18 cellular contexts compared by ENCODE assay signal in the genomic region with DNA sequence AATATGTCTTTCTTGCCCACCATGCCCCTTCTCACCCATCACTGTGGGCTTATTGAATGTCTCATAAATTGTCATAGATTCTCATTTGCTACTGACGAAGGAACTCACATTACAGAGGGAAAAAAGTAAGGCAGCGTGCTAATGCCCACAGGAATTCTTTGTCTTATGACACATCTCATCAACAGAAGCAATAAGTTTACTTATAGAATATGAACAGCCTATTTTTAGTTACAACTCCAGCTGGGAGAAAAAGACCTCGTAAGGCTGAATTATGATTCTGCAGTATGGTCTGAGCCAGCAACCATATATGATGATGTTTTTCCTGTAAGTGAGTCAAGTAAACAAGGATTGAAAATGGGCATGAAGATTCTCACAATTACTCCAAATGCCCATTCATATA.
"Had no signal": no experiment of that assay in that cellular context is flagged by ENCODE, and none has a peak within 500 bp of the region (broad histone marks: within the 10 kb centered on the region; RNA-seq: fewer than 3 reads in every experiment).

No MANE protein-coding gene starts in this region.

- H3K27ac ChIP-seq: epithelial cell of prostate, esophagus muscularis mucosa, foreskin keratinocyte, left ventricle myocardium inferior, lower lobe of right lung, psoas muscle had no signal

- H3K9me3 ChIP-seq: esophagus muscularis mucosa, left ventricle myocardium inferior, lower lobe of right lung, psoas muscle had no signal

- H3K4me3 ChIP-seq: esophagus muscularis mucosa, left ventricle myocardium inferior, lower lobe of right lung, psoas muscle had no signal

- ATAC-seq: effector memory CD8-positive, alpha-beta T cell; foreskin keratinocyte; left cardiac atrium; psoas muscle; sciatic nerve had no signal

- FAIRE-seq: colon, kidney, small intestine, urothelium cell line had no signal

- H3K36me3 ChIP-seq: esophagus muscularis mucosa, left ventricle myocardium inferior, lower lobe of right lung had no signal

- H3K4me1 ChIP-seq: foreskin keratinocyte, lower lobe of right lung, psoas muscle had no signal

- H3K27me3 ChIP-seq: esophagus muscularis mucosa, foreskin keratinocyte had no signal

- DNase-seq: effector memory CD8-positive, alpha-beta T cell; foreskin keratinocyte; immature natural killer cell; kidney; left cardiac atrium; left ventricle myocardium inferior; lower lobe of right lung; midbrain; psoas muscle; retina; small intestine; stimulated activated CD4-positive, alpha-beta T cell treated with anti-CD3 and anti-CD28 coated beads, Interleukin-12 subunit alpha, Interleukin-12 subunit beta, amount 100 ng/mL, for 4 hours; stimulated activated naive CD4-positive, alpha-beta T cell had no signal
